Comparison of ENCODE assay signal across 22 cellular contexts in the genomic region with DNA sequence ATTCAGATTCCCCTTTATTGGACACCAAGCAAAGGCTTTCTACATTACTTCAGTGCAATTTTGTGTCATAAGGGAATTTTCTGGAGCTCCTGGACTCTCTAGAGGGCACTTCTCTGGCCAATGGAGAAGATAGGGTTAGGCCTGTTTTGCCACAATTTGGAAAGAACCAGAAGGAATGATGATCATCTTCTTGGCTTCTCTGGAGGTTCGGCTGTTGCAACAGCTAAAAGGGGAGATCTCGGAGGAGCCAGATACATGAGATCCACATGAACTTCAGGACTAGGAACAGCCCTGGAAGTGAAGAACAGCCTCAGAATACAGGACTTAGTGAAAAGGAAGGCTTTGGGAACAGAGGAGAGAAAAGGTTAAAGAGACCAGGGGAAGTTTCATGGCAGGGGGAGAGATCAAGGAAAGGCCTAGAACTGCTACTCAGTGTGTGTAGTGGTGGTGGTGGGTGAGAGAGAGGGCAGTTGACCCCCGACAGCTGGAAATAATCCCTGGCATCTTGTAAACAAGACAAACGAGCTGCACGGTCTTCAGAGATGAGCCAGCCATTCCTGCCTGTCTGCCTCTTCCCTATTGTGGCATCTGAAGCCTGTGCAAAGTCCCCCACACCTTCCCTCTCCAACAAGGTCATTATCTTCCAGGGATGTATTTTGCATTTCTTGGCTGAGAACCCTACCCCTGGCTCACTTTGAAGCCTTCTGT.
DNase-seq lines count a peak whose midpoint lies in the region; ATAC-seq, FAIRE-seq and TF ChIP-seq lines count a peak whose summit lies in the region.
"Had no signal": no experiment of that assay in that cellular context is flagged by ENCODE, and none has a peak within 500 bp of the region (broad histone marks: within the 10 kb centered on the region; RNA-seq: fewer than 3 reads in every experiment).

No MANE protein-coding gene starts in this region.

- H3K4me2 ChIP-seq in A549 = no peak overlapping the region; the same call in 2 of the 3 replicates
- no peak overlapping the region for H3K4me2 ChIP-seq in osteoblast (ENCODE audit: insufficient read depth, low read length)
- no peak overlapping the region for H3K4me2 ChIP-seq in OCI-LY7 (ENCODE audit: low read length)

- no peak for FAIRE-seq in A549 (lab: Jason Lieb, UNC)
- FAIRE-seq: endometrium had no signal

- H3K27ac ChIP-seq in A549 = peak overlapping the region; percentile 68 to 85
- peak overlapping the region; percentile 91 for H3K27ac ChIP-seq in Panc1 (ENCODE audit: low read length)
- H3K27ac ChIP-seq in osteoblast (ENCODE audit: low read depth, low read length) = peak overlapping the region; percentile 63
- no peak overlapping the region for H3K27ac ChIP-seq in OCI-LY7 (ENCODE audit: low read depth, low read length, poor library complexity, severe bottlenecking)
- H3K27ac ChIP-seq in caudate nucleus (ENCODE audit: low read depth, low read length) = no peak overlapping the region
- H3K27ac ChIP-seq: SJSA1 had no signal

- H3K4me3 ChIP-seq in A549 (no peak overlapping the region), Panc1 (ENCODE audit: low read depth in 2 of 2, low read length in 2 of 2) (no peak overlapping the region), osteoblast (ENCODE audit: insufficient read depth, low read length) (no peak overlapping the region), OCI-LY7 (ENCODE audit: low read depth, low read length, poor library complexity, severe bottlenecking) (no peak overlapping the region)
- H3K4me3 ChIP-seq: sigmoid colon, SJSA1 had no signal

- TF ChIP-seq EP300 in A549 (IDR thresholded peaks at IDR 0.05) = no peak

- WGBS in A549 (ENCODE audit: missing lambda C conversion rate) = 96% methylated on average over 5 of the region's 5 CpGs

- BruUV-seq in Panc1 (replicated peaks; lab: Mats Ljungman, UMichigan) = no TSS peak
- no TSS peak for BruUV-seq in OCI-LY7 (replicated peaks; lab: Mats Ljungman, UMichigan)

- no peak for TF ChIP-seq RAD21 in A549 (conservative IDR thresholded peaks at IDR 0.05 in 1 of 2, IDR thresholded peaks at IDR 0.05 in 1 of 2)

- DNase-seq in A549 (ENCODE audit: low read depth in 1 of 2, low spot score in 1 of 2) (no peak), Panc1 (ENCODE audit: low read depth, low spot score) (no peak), fibroblast of gingiva (ENCODE audit: low read depth) (peak; percentile 64), osteoblast (ENCODE audit: insufficient read length, low spot score, missing footprints) (no peak), OCI-LY7 (ENCODE audit: low spot score) (no peak), caudate nucleus (lab: John Stamatoyannopoulos, UW) (no peak)
- DNase-seq: activated CD8-positive, alpha-beta T cell treated with anti-CD3 and anti-CD28 coated beads for 36 hours; activated naive CD4-positive, alpha-beta T cell treated with anti-CD3 and anti-CD28 coated beads, Interleukin-2, amount 50 U/mL, for 16 hours; activated T-cell treated with anti-CD3 and anti-CD28 coated beads, Interleukin-2, amount 50 U/mL, for 1 hour; CD4-positive, alpha-beta memory T cell; cortex of kidney; DMS79; NCI-H1105 treated with DMSO at 0.1 percent for 48 hours; NCI-H69; nucleus accumbens; sigmoid colon; stimulated activated CD4-positive, alpha-beta T cell treated with anti-CD3 and anti-CD28 coated beads, Interleukin-2, amount 100 ng/mL, for 48 hours had no signal

- H3K79me2 ChIP-seq in osteoblast (ENCODE audit: insufficient read depth, low read length) (no peaks in the 10 kb centered on the region), OCI-LY7 (ENCODE audit: insufficient read depth, low read depth, low read length) (no peaks in the 10 kb centered on the region)

- H3K9me3 ChIP-seq in A549 = no peaks in the 10 kb centered on the region
- H3K9me3 ChIP-seq in Panc1 (ENCODE audit: control insufficient read depth, insufficient read depth, low read depth, low read length) = no peaks in the 10 kb centered on the region
- no peaks in the 10 kb centered on the region for H3K9me3 ChIP-seq in osteoblast (ENCODE audit: low read depth, low read length)
- H3K9me3 ChIP-seq in OCI-LY7 (ENCODE audit: low read length) = no peaks in the 10 kb centered on the region
- H3K9me3 ChIP-seq: sigmoid colon, SJSA1 had no signal

- intact Hi-C loops in Panc1 (cut with micrococcal nuclease; ENCODE audit: unreplicated experiment) = loop anchor here (5.0 to 10.0 kb wide), 3 partner anchors 114 to 286 kb away; partner anchors contain the start of gene ME3
- intact Hi-C loops in OCI-LY7 (cut with micrococcal nuclease; ENCODE audit: unreplicated experiment) = loop anchor here (5.0 kb wide), 1 partner anchor 149 kb away; no protein-coding TSS in a partner anchor

- TF ChIP-seq CTCF in A549 (IDR thresholded peaks at IDR 0.05) (no peak), Panc1 (IDR thresholded peaks at IDR 0.05) (no peak), osteoblast (IDR thresholded peaks at IDR 0.05; ENCODE audit: extremely low read depth, low read depth, low read length) (no peak), OCI-LY7 (conservative IDR thresholded peaks at IDR 0.05; ENCODE audit: low read length) (no peak)

- H2AFZ ChIP-seq in osteoblast (ENCODE audit: low read length) = no peak overlapping the region
- no peak overlapping the region for H2AFZ ChIP-seq in OCI-LY7 (ENCODE audit: low read length)

- H3K4me1 ChIP-seq in A549 (peaks cover 43% of the 10 kb centered on the region), Panc1 (ENCODE audit: control insufficient read depth, insufficient read depth, low read length) (peaks cover 40% of the 10 kb centered on the region), osteoblast (ENCODE audit: insufficient read depth, low read length) (peaks cover 25% of the 10 kb centered on the region), OCI-LY7 (ENCODE audit: insufficient read depth, low read length, poor library complexity, severe bottlenecking) (no peaks in the 10 kb centered on the region)

- H4K20me1 ChIP-seq in osteoblast (ENCODE audit: insufficient read depth, low read length) = no peaks in the 10 kb centered on the region
- H4K20me1 ChIP-seq in OCI-LY7 (ENCODE audit: insufficient read depth, low read length) = no peaks in the 10 kb centered on the region

- TF ChIP-seq POLR2A in A549 (IDR thresholded peaks at IDR 0.05; ENCODE audit: low read length) = no peak

- CTCF ChIA-PET in A549 (lab: Yijun Ruan, JAX) (interaction anchor here (0.6 to 5.1 kb wide), 6 partner anchors 16 to 411 kb away, joined by 3 to 60 read pairs (median 6); no protein-coding TSS in a partner anchor), Panc1 (lab: Charles Lee) (no interaction called here), OCI-LY7 (lab: Charles Lee; ENCODE audit: unreplicated experiment) (no interaction called here)

- H3K27me3 ChIP-seq in Panc1 (ENCODE audit: control insufficient read depth, insufficient read depth, low read length) = no peaks in the 10 kb centered on the region
- no peaks in the 10 kb centered on the region for H3K27me3 ChIP-seq in osteoblast (ENCODE audit: insufficient read depth, low read length)
- H3K27me3 ChIP-seq: sigmoid colon, SJSA1 had no signal

- no peak for ATAC-seq in A549
- ATAC-seq in Panc1 = no peak
- no peak for ATAC-seq in GM21367 (IDR thresholded peaks at IDR 0.05; ENCODE audit: unreplicated experiment)
- ATAC-seq in GM18520 (IDR thresholded peaks at IDR 0.05; ENCODE audit: unreplicated experiment) = no peak
- ATAC-seq: activated CD8-positive, alpha-beta T cell treated with anti-CD3 and anti-CD28 coated beads for 36 hours; WTC11 had no signal

- in situ Hi-C loops in Panc1 (cut with HindIII; ENCODE audit: low pct_unique_long_range_greater_than_20kb, low sequenced_read_pairs) = no loop called here

- no peaks in the 10 kb centered on the region for H3K36me3 ChIP-seq in Panc1 (ENCODE audit: control insufficient read depth, insufficient read depth, low read length)
- no peaks in the 10 kb centered on the region for H3K36me3 ChIP-seq in osteoblast (ENCODE audit: insufficient read depth, low read length)
- H3K36me3 ChIP-seq in OCI-LY7 (ENCODE audit: insufficient read depth, low read length) = no peaks in the 10 kb centered on the region
- H3K36me3 ChIP-seq: sigmoid colon, SJSA1 had no signal

- POLR2A ChIA-PET in A549 (lab: Yijun Ruan, JAX) = no interaction called here
- POLR2A ChIA-PET in Panc1 (lab: Charles Lee) = interaction anchor here (1.2 kb wide), 1 partner anchor 26 kb away, joined by 6 read pairs; no protein-coding TSS in a partner anchor
- POLR2A ChIA-PET in OCI-LY7 (lab: Charles Lee) = no interaction called here

- no peaks in the 10 kb centered on the region for H3K9me2 ChIP-seq in OCI-LY7 (ENCODE audit: insufficient read depth, low read length)

TF ChIP-seq in A549, 52 proteins besides CTCF, POLR2A, EP300 and RAD21:
- no peak for TF ChIP-seq MAZ (IDR thresholded peaks at IDR 0.05; ENCODE audit: borderline replicate concordance, low read depth, low read length)
- TF ChIP-seq FOXS1 (CRISPR knock-in tag; IDR thresholded peaks at IDR 0.05) = no peak
- TF ChIP-seq HOXA7 (CRISPR knock-in tag; IDR thresholded peaks at IDR 0.05) = no peak
- no peak for TF ChIP-seq RARB (CRISPR knock-in tag; IDR thresholded peaks at IDR 0.05)
- TF ChIP-seq USF2 (IDR thresholded peaks at IDR 0.05) = no peak
- no peak for TF ChIP-seq TFCP2L1 (CRISPR knock-in tag; IDR thresholded peaks at IDR 0.05)
- no peak for TF ChIP-seq ZSCAN20 (CRISPR knock-in tag; IDR thresholded peaks at IDR 0.05)
- no peak for TF ChIP-seq KDM1A (IDR thresholded peaks at IDR 0.05; ENCODE audit: low read depth)
- TF ChIP-seq, protein P1, sequence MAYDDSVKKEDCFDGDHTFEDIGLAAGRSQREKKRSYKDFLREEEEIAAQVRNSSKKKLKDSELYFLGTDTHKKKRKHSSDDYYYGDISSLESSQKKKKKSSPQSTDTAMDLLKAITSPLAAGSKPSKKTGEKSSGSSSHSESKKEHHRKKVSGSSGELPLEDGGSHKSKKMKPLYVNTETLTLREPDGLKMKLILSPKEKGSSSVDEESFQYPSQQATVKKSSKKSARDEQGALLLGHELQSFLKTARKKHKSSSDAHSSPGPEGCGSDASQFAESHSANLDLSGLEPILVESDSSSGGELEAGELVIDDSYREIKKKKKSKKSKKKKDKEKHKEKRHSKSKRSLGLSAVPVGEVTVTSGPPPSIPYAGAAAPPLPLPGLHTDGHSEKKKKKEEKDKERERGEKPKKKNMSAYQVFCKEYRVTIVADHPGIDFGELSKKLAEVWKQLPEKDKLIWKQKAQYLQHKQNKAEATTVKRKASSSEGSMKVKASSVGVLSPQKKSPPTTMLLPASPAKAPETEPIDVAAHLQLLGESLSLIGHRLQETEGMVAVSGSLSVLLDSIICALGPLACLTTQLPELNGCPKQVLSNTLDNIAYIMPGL (CRISPR knock-in tag; IDR thresholded peaks at IDR 0.05; ENCODE audit: borderline replicate concordance) = no peak

Comparison
In these comparisons a context has a peak if more than half of its experiments do, and no peak if none do; other contexts are left out.
1. H3K27ac ChIP-seq: peak in A549 (2 of 2), Panc1 (single experiment) and osteoblast (single experiment); none in OCI-LY7 (single experiment) and caudate nucleus (single experiment).